9 cellular contexts compared by ENCODE assay signal in the genomic region with DNA sequence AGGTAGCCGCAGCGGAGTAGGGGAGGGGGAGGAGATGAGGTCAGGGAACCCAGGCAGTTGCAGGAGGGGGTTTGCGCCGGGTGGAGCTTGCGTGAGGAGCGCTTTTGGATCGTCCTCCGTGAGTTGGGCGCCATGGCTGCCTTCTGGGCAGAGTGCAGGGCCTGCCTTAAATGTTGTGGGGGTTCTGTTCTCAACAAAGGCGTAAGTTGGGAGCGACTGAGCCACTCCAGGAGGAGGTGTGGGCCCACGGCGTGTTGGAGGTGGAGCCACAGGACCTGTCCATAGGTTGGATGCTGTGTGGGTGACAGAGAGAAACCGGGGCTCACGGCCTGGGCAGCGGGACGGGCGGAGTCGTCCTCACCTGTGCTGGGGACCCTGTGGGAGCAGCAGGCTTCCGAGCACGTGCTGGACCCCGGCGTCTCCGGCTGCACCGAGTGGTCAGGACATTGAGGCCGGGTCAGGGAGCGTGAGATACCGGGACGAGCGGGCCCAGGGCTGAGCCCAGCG. TPM values are rescaled to one million over a fixed set of nuclear protein-coding genes. Genes with fewer than 3 reads are reported as not detected.
DNase-seq lines count a peak whose midpoint lies in the region; ATAC-seq and TF ChIP-seq lines count a peak whose summit lies in the region.
"Had no signal": no experiment of that assay in that cellular context is flagged by ENCODE, and none has a peak within 500 bp of the region (broad histone marks: within the 10 kb centered on the region; RNA-seq: fewer than 3 reads in every experiment).

No MANE protein-coding gene starts in this region.

- no peaks in the 10 kb centered on the region for H3K9me3 Mint-ChIP-seq in activated T-cell treated with anti-CD3 and anti-CD28 coated beads, Interleukin-2, amount 50 U/mL, for 72 hours

- no peak for TF ChIP-seq CTCF in right atrium auricular region (IDR thresholded peaks at IDR 0.05)

- peaks cover 54% of the 10 kb centered on the region for H3K4me1 Mint-ChIP-seq in activated T-cell treated with anti-CD3 and anti-CD28 coated beads, Interleukin-2, amount 50 U/mL, for 72 hours (ENCODE audit: low read depth)

- H3K9me3 ChIP-seq in HUES48 (ENCODE audit: control insufficient read depth, insufficient read depth, low read length) (no peaks in the 10 kb centered on the region), right atrium auricular region (no peaks in the 10 kb centered on the region), skeletal muscle tissue (ENCODE audit: control insufficient read depth in 3 of 3, low read length in 3 of 3) (no peaks in the 10 kb centered on the region)

- H3K27ac ChIP-seq in HUES48 (ENCODE audit: low read depth, low read length) (no peak overlapping the region), right atrium auricular region (peak overlapping the region in 1 of 2 donors; percentile 68), skeletal muscle tissue (ENCODE audit: low read depth, low read length) (no peak overlapping the region)

- H3K4me3 ChIP-seq in HUES48 (ENCODE audit: low read depth, low read length) (peak overlapping the region; percentile 49; the same call in 1 of the 2 replicates), right atrium auricular region (peak overlapping the region; percentile 62 to 79), skeletal muscle tissue (ENCODE audit: low read length in 3 of 3) (peak overlapping the region; percentile 52 to 61 (median 60))

- H3K4me3 Mint-ChIP-seq in activated T-cell treated with anti-CD3 and anti-CD28 coated beads, Interleukin-2, amount 50 U/mL, for 72 hours, result peak overlapping the region; percentile 94 to 99

- peak in 1 of 2 donors; percentile 47 for DNase-seq in activated T-cell treated with anti-CD3 and anti-CD28 coated beads, Interleukin-2, amount 50 U/mL, for 72 hours
- DNase-seq in right atrium auricular region (ENCODE audit: low spot score) (no peak), cerebellum (ENCODE audit: low spot score) (no peak), NCI-H748 treated with DMSO at 0.1 percent for 48 hours (lab: John Stamatoyannopoulos, UW) (no peak), SIG-M5 (lab: John Stamatoyannopoulos, UW) (no peak), RPMI8226 (no peak)

- H3K36me3 Mint-ChIP-seq in activated T-cell treated with anti-CD3 and anti-CD28 coated beads, Interleukin-2, amount 50 U/mL, for 72 hours (ENCODE audit: insufficient read depth in 2 of 2), result peaks cover 7 to 16% of the 10 kb centered on the region in 2 donors

- no peaks in the 10 kb centered on the region for H3K27me3 Mint-ChIP-seq in activated T-cell treated with anti-CD3 and anti-CD28 coated beads, Interleukin-2, amount 50 U/mL, for 72 hours (ENCODE audit: low read depth)

- ATAC-seq in activated T-cell treated with anti-CD3 and anti-CD28 coated beads, Interleukin-2, amount 50 U/mL, for 72 hours (replicated peaks in 1 of 2), result peak; percentile 35 to 51

- peak overlapping the region; percentile 86 for H3K27ac Mint-ChIP-seq in activated T-cell treated with anti-CD3 and anti-CD28 coated beads, Interleukin-2, amount 50 U/mL, for 72 hours

- H3K4me1 ChIP-seq in HUES48 (ENCODE audit: control insufficient read depth, insufficient read depth, low read length) (peaks cover 13% of the 10 kb centered on the region), right atrium auricular region (peaks cover 0 to 23% of the 10 kb centered on the region in 2 donors), skeletal muscle tissue (ENCODE audit: control insufficient read depth in 3 of 3, insufficient read depth in 3 of 3, low read length in 3 of 3) (peaks cover 0 to 19% (median 13%) of the 10 kb centered on the region in 3 donors)

- H3K9ac ChIP-seq in HUES48 (ENCODE audit: low read depth, low read length), result no peak overlapping the region
- H3K9ac ChIP-seq in skeletal muscle tissue (ENCODE audit: low read depth in 1 of 3, low read length in 3 of 3), result peak overlapping the region in 2 of 3 donors; percentile 19 to 64

- peaks cover 33% of the 10 kb centered on the region for H3K27me3 ChIP-seq in HUES48 (ENCODE audit: control insufficient read depth, insufficient read depth, low read length)
- peaks cover 0 to under 1% of the 10 kb centered on the region in 2 donors for H3K27me3 ChIP-seq in right atrium auricular region
- peaks cover 39 to 45% (median 44%) of the 10 kb centered on the region in 3 donors for H3K27me3 ChIP-seq in skeletal muscle tissue (ENCODE audit: control insufficient read depth in 3 of 3, insufficient read depth in 3 of 3, low read length in 3 of 3)

- peaks cover 11% of the 10 kb centered on the region for H3K36me3 ChIP-seq in HUES48 (ENCODE audit: control insufficient read depth, insufficient read depth, low read length)
- H3K36me3 ChIP-seq in right atrium auricular region, result no peaks in the 10 kb centered on the region
- H3K36me3 ChIP-seq in skeletal muscle tissue (ENCODE audit: control insufficient read depth in 3 of 3, insufficient read depth in 3 of 3, low read length in 3 of 3), result no peaks in the 10 kb centered on the region

RNA-seq across cellular contexts. Expression of a gene that starts 1.1 kb away (rescaled TPM):
- 100 to 1,000 TPM; 161 to 273 TPM for total RNA-seq in activated T-cell treated with anti-CD3 and anti-CD28 coated beads, Interleukin-2, amount 50 U/mL, for 72 hours
- total RNA-seq in right atrium auricular region (1 to 10 TPM; 4.9 to 9.4 TPM), skeletal muscle tissue (2.6 TPM), cerebellum (1.6 TPM)

RNA-seq across cellular contexts. Expression of a gene that starts 9.7 kb away (rescaled TPM):
- 1 to 10 TPM; 1.5 to 3.2 TPM for total RNA-seq in activated T-cell treated with anti-CD3 and anti-CD28 coated beads, Interleukin-2, amount 50 U/mL, for 72 hours
- total RNA-seq in right atrium auricular region, result under 1 TPM; 0.19 to 0.20 TPM
- total RNA-seq in skeletal muscle tissue, result not detected
- total RNA-seq in cerebellum, result not detected

RNA-seq across cellular contexts. Expression of a gene that starts 11.5 kb away (rescaled TPM):
- total RNA-seq in activated T-cell treated with anti-CD3 and anti-CD28 coated beads, Interleukin-2, amount 50 U/mL, for 72 hours, result not detected
- total RNA-seq in right atrium auricular region, result not detected
- not detected for total RNA-seq in skeletal muscle tissue
- total RNA-seq in cerebellum, result not detected
- total RNA-seq: T-helper 1 cell treated with Interleukin-12 subunit alpha and Interleukin-12 subunit beta and Interleukin-4 antibody, amounts not matched to agents 30 ng/mL and 1 ng/mL, for 36 hours had no signal

RNA-seq across cellular contexts. Expression of a gene that starts 19.7 kb away (rescaled TPM):
- 100 to 1,000 TPM; 542 to 639 TPM for total RNA-seq in activated T-cell treated with anti-CD3 and anti-CD28 coated beads, Interleukin-2, amount 50 U/mL, for 72 hours
- total RNA-seq in right atrium auricular region (100 to 1,000 TPM; 120 to 296 TPM), skeletal muscle tissue (6.3 TPM), cerebellum (4.5 TPM)

RNA-seq across cellular contexts. Expression of a gene that starts 26.0 kb away (rescaled TPM):
- 100 to 1,000 TPM; 306 to 384 TPM for total RNA-seq in activated T-cell treated with anti-CD3 and anti-CD28 coated beads, Interleukin-2, amount 50 U/mL, for 72 hours
- total RNA-seq in right atrium auricular region, result 100 to 1,000 TPM in 1 of 2 donors, 10 to 100 TPM in 1; 82.3 to 241 TPM
- 13.0 TPM for total RNA-seq in skeletal muscle tissue
- total RNA-seq in cerebellum, result 33.8 TPM

Comparison
In these comparisons a context has a peak if more than half of its experiments do, and no peak if none do; other contexts are left out.
1. RNA of a gene that starts 1.1 kb away (total RNA-seq): 161 to 273 TPM in activated T-cell treated with anti-CD3 and anti-CD28 coated beads, Interleukin-2, amount 50 U/mL, for 72 hours; 4.9 to 9.4 TPM in right atrium auricular region, 2.6 TPM in skeletal muscle tissue (single experiment) and 1.6 TPM in cerebellum (single experiment); every median in the first group is over 10 times any median in the second.
2. Peak in every context shown above with its lines, with median percentiles within 50 percentile points of each other: H3K4me3 ChIP-seq.